Comparison of ENCODE assay signal across 4 cellular contexts in the genomic region with DNA sequence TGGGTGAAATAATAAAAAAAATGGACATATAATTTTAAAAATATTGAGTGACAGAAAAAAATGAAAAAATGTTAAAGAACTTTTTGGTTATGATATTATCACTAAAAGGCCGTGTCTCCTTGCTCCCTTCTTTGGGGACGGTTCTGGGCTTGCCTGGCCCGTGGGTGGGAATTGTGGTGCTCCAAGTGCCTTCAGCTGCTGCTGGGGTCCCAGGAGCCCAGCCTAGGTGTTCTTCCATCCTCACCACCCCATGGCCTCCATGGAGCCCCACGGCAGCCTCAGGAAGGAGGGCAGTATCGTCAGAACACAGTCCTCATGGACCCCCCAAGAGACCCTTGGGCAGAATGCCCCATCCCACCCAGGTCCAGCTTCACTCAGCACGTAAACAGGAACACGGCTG. TPM values are rescaled to one million over a fixed set of nuclear protein-coding genes. Genes with fewer than 3 reads are reported as not detected.
"Had no signal": no experiment of that assay in that cellular context is flagged by ENCODE, and none has a peak within 500 bp of the region (broad histone marks: within the 10 kb centered on the region; RNA-seq: fewer than 3 reads in every experiment).

No MANE protein-coding gene starts in this region.

RNA-seq across cellular contexts. Expression of gene APOD, which starts 45.9 kb away (rescaled TPM):
- total RNA-seq: kidney epithelial cell; naive thymus-derived CD8-positive, alpha-beta T cell; progenitor cell of endocrine pancreas; renal cortical epithelial cell had no signal
- polyA plus RNA-seq: naive thymus-derived CD8-positive, alpha-beta T cell had no signal
